In genomic region chr3:15860014-15860934, GRCh38 we compare ENCODE assay signal across 8 cellular contexts.
DNase-seq lines count a peak whose midpoint lies in the region; ATAC-seq and FAIRE-seq lines count a peak whose summit lies in the region.

No MANE protein-coding gene starts in this region.

- intact Hi-C loops in activated naive CD4-positive, alpha-beta T cell treated with anti-CD3 and anti-CD28 coated beads for 36 hours (cut with micrococcal nuclease): loop anchor here (1.0 kb wide), 1 partner anchor 230 kb away; no protein-coding TSS in a partner anchor

- no peak overlapping the region for H2BK5ac ChIP-seq in neuronal stem cell (ENCODE audit: low read length)

- peaks cover 0 to 1% of the 10 kb centered on the region in 2 donors for H3K9me3 ChIP-seq in neuronal stem cell (replicated peaks in 1 of 2; ENCODE audit: control insufficient read depth in 2 of 2, insufficient read depth in 1 of 2, low read depth in 1 of 2, low read length in 2 of 2)

- peak overlapping the region; percentile 53 for H3K27ac Mint-ChIP-seq in activated naive CD4-positive, alpha-beta T cell treated with anti-CD3 and anti-CD28 coated beads for 36 hours

- peak overlapping the region; percentile 30 for H2AK5ac ChIP-seq in neuronal stem cell (ENCODE audit: low read depth, low read length)

- WGBS in neuronal stem cell (ENCODE audit: extremely low coverage in 2 of 2, insufficient read length in 2 of 2, insufficient replicate concordance in 1 of 2), 2 donors: no CpG with 5 or more reads among the region's 55 CpGs
- under 1% methylated on average over 55 of the region's 55 CpGs for WGBS in urinary bladder

- peak overlapping the region; percentile 81 for H3K4me2 ChIP-seq in neuronal stem cell (ENCODE audit: insufficient read depth, low read length, poor library complexity, severe bottlenecking)

- no peaks in the 10 kb centered on the region for H3K27me3 Mint-ChIP-seq in activated naive CD4-positive, alpha-beta T cell treated with anti-CD3 and anti-CD28 coated beads for 36 hours (ENCODE audit: low read depth)

- peak overlapping the region; percentile 84 for H3K4ac ChIP-seq in neuronal stem cell (ENCODE audit: low read length)

- H3K9ac ChIP-seq in neuronal stem cell (ENCODE audit: low read depth, low read length, poor library complexity): peak overlapping the region; percentile 86

- H3K9me3 Mint-ChIP-seq in activated naive CD4-positive, alpha-beta T cell treated with anti-CD3 and anti-CD28 coated beads for 36 hours: peaks cover 2% of the 10 kb centered on the region

- H3K36me3 ChIP-seq in neuronal stem cell (replicated peaks in 1 of 2; ENCODE audit: control insufficient read depth in 2 of 2, insufficient read depth in 2 of 2, low read length in 2 of 2) (peaks cover 1 to 5% of the 10 kb centered on the region in 2 donors), urinary bladder (ENCODE audit: insufficient read depth) (no peaks in the 10 kb centered on the region)

- peak overlapping the region; percentile 65 for H3K27ac ChIP-seq in neuronal stem cell (replicated peaks; ENCODE audit: low read length)
- H3K27ac ChIP-seq in urinary bladder (ENCODE audit: low read depth): no peak overlapping the region

- no peak overlapping the region for H2BK15ac ChIP-seq in neuronal stem cell (ENCODE audit: low read length)

- ATAC-seq in HG03196 (IDR thresholded peaks at IDR 0.05; ENCODE audit: unreplicated experiment): peak; percentile 48

- H3K27me3 ChIP-seq in neuronal stem cell (ENCODE audit: control insufficient read depth in 3 of 3, insufficient read depth in 3 of 3, low read depth in 1 of 3, low read length in 3 of 3): no peaks in the 10 kb centered on the region

- H2BK12ac ChIP-seq in neuronal stem cell (ENCODE audit: low read length): no peak overlapping the region

- H3K4me3 Mint-ChIP-seq in activated naive CD4-positive, alpha-beta T cell treated with anti-CD3 and anti-CD28 coated beads for 36 hours: peak overlapping the region; percentile 82

- H3K4me3 ChIP-seq in neuronal stem cell (ENCODE audit: low read length in 2 of 2) (peak overlapping the region; percentile 86 to 92), urinary bladder (ENCODE audit: low read depth, low read length) (peak overlapping the region; percentile 97)

- H3K23ac ChIP-seq in neuronal stem cell (ENCODE audit: low read depth, low read length, poor library complexity): peak overlapping the region; percentile 85

- peaks cover 35% of the 10 kb centered on the region for H3K4me1 Mint-ChIP-seq in activated naive CD4-positive, alpha-beta T cell treated with anti-CD3 and anti-CD28 coated beads for 36 hours (ENCODE audit: low read depth)

- no peak overlapping the region for H4K91ac ChIP-seq in neuronal stem cell (ENCODE audit: low read depth, low read length, poor library complexity)

- peak overlapping the region; percentile 91 for H3K18ac ChIP-seq in neuronal stem cell (ENCODE audit: low read length)

- H2BK120ac ChIP-seq in neuronal stem cell (ENCODE audit: low read depth, low read length): peak overlapping the region; percentile 21

- H2AFZ ChIP-seq in neuronal stem cell (ENCODE audit: low read length): peak overlapping the region; percentile 97

- H3K36me3 Mint-ChIP-seq in activated naive CD4-positive, alpha-beta T cell treated with anti-CD3 and anti-CD28 coated beads for 36 hours (ENCODE audit: low read depth): peaks cover 5% of the 10 kb centered on the region

- CTCF ChIA-PET in activated naive CD4-positive, alpha-beta T cell treated with anti-CD3 and anti-CD28 coated beads for 36 hours (lab: Charles Lee): interaction anchor here (0.6 kb wide), 1 partner anchor 274 kb away, joined by 3 read pairs; no protein-coding TSS in a partner anchor

- DNase-seq in CMK (ENCODE audit: low read depth) (peak; percentile 60), GM19239 (ENCODE audit: insufficient read length, low spot score) (peak; percentile 53), NCI-H526 treated with DMSO at 0.1 percent for 48 hours (lab: John Stamatoyannopoulos, UW) (peak; percentile 85), germinal center (ENCODE audit: low spot score) (peak; percentile 10), neuronal stem cell (ENCODE audit: low spot score) (peak; percentile 51)
- peak; percentile 59 for DNase-seq in activated naive CD4-positive, alpha-beta T cell treated with anti-CD3 and anti-CD28 coated beads for 36 hours

- peaks cover 3% of the 10 kb centered on the region for H3K79me1 ChIP-seq in neuronal stem cell (ENCODE audit: low read depth, low read length)

- no peak overlapping the region for H4K8ac ChIP-seq in neuronal stem cell (ENCODE audit: low read depth, low read length)

- peak; percentile 58 for FAIRE-seq in GM19239 (lab: Jason Lieb, UNC)

- H3K4me1 ChIP-seq in neuronal stem cell (ENCODE audit: control insufficient read depth in 2 of 2, insufficient read depth in 1 of 2, low read depth in 1 of 2, low read length in 2 of 2) (peaks cover 2% of the 10 kb centered on the region in 2 donors), urinary bladder (ENCODE audit: insufficient read depth) (no peaks in the 10 kb centered on the region)

- H3K14ac ChIP-seq in neuronal stem cell (ENCODE audit: low read length): no peak overlapping the region

Comparison
In these comparisons a context has a peak if more than half of its experiments do, and no peak if none do; other contexts are left out.
1. DNase-seq: peak in every context shown above with its lines; median percentile 85 in NCI-H526 treated with DMSO at 0.1 percent for 48 hours; 60 in CMK; 59 in activated naive CD4-positive, alpha-beta T cell treated with anti-CD3 and anti-CD28 coated beads for 36 hours; 53 in GM19239; 51 in neuronal stem cell; 10 in germinal center.